27 cellular contexts compared by ENCODE assay signal in genomic region chr5:2666081-2666480, GRCh38.
"Had no signal": no experiment of that assay in that cellular context is flagged by ENCODE, and none has a peak within 500 bp of the region (broad histone marks: within the 10 kb centered on the region; RNA-seq: fewer than 3 reads in every experiment).

No MANE protein-coding gene starts in this region.

- H3K27ac Mint-ChIP-seq: activated CD4-positive, alpha-beta memory T cell treated with anti-CD3 and anti-CD28 coated beads for 36 hours; activated CD4-positive, alpha-beta T cell treated with anti-CD3 and anti-CD28 coated beads, Interleukin-2, amount 10 ng/mL, durations not matched to agents 24 days and 14 days; activated naive CD4-positive, alpha-beta T cell treated with anti-CD3 and anti-CD28 coated beads, Interleukin-2, amount 10 ng/mL, durations not matched to agents 7 days and 5 days; activated T-helper 1 cell treated with anti-CD3 and anti-CD28 coated beads, Interleukin-12 subunit alpha, Interleukin-12 subunit beta, Interleukin-2, Interleukin-4 antibody, amounts not matched to agents 30 ng/mL and 10 ng/mL and 1 ng/mL, durations not matched to agents 14 hours and 24 hours and 36 hours; natural killer cell; progenitor cell of endocrine pancreas had no signal

- H3K4me3 Mint-ChIP-seq: activated CD4-positive, alpha-beta memory T cell treated with anti-CD3 and anti-CD28 coated beads for 36 hours; activated CD4-positive, alpha-beta T cell treated with anti-CD3 and anti-CD28 coated beads, Interleukin-2, amount 10 ng/mL, durations not matched to agents 24 days and 14 days; activated naive CD4-positive, alpha-beta T cell treated with anti-CD3 and anti-CD28 coated beads, Interleukin-2, amount 10 ng/mL, durations not matched to agents 7 days and 5 days; activated T-helper 1 cell treated with anti-CD3 and anti-CD28 coated beads, Interleukin-12 subunit alpha, Interleukin-12 subunit beta, Interleukin-2, Interleukin-4 antibody, amounts not matched to agents 30 ng/mL and 10 ng/mL and 1 ng/mL, durations not matched to agents 14 hours and 24 hours and 36 hours; natural killer cell had no signal

- ATAC-seq: left lung; lower lobe of right lung; natural killer cell; right lobe of liver; stimulated activated naive CD8-positive, alpha-beta T cell treated with anti-CD3 and anti-CD28 coated beads, Interleukin-15, Interleukin-2, amounts not matched to agents 100 U/mL and 50 U/mL, for 24 hours had no signal

- H3K9me3 Mint-ChIP-seq: activated CD4-positive, alpha-beta memory T cell treated with anti-CD3 and anti-CD28 coated beads for 36 hours; activated CD4-positive, alpha-beta T cell treated with anti-CD3 and anti-CD28 coated beads, Interleukin-2, amount 10 ng/mL, durations not matched to agents 24 days and 14 days; activated T-helper 1 cell treated with anti-CD3 and anti-CD28 coated beads, Interleukin-12 subunit alpha, Interleukin-12 subunit beta, Interleukin-2, Interleukin-4 antibody, amounts not matched to agents 30 ng/mL and 10 ng/mL and 1 ng/mL, durations not matched to agents 14 hours and 24 hours and 36 hours; natural killer cell had no signal

- H3K27ac ChIP-seq: epithelial cell of prostate, esophagus squamous epithelium, left lung, lower lobe of right lung, ovary, right lobe of liver, thoracic aorta, WERI-Rb-1 had no signal

- H3K4me1 Mint-ChIP-seq: activated CD4-positive, alpha-beta T cell treated with anti-CD3 and anti-CD28 coated beads, Interleukin-2, amount 10 ng/mL, durations not matched to agents 24 days and 14 days; activated naive CD4-positive, alpha-beta T cell treated with anti-CD3 and anti-CD28 coated beads, Interleukin-2, amount 10 ng/mL, durations not matched to agents 7 days and 5 days; natural killer cell had no signal

- H3K27me3 Mint-ChIP-seq: activated CD4-positive, alpha-beta memory T cell treated with anti-CD3 and anti-CD28 coated beads for 36 hours; activated CD4-positive, alpha-beta T cell treated with anti-CD3 and anti-CD28 coated beads, Interleukin-2, amount 10 ng/mL, durations not matched to agents 24 days and 14 days; activated naive CD4-positive, alpha-beta T cell treated with anti-CD3 and anti-CD28 coated beads, Interleukin-2, amount 10 ng/mL, durations not matched to agents 7 days and 5 days had no signal

- H3K27me3 ChIP-seq: left lung, ovary, right lobe of liver had no signal

- H3K36me3 ChIP-seq: esophagus squamous epithelium, left lung, lower lobe of right lung, ovary, right lobe of liver, thoracic aorta, WERI-Rb-1 had no signal

- H3K36me3 Mint-ChIP-seq: activated CD4-positive, alpha-beta memory T cell treated with anti-CD3 and anti-CD28 coated beads for 36 hours; activated naive CD4-positive, alpha-beta T cell treated with anti-CD3 and anti-CD28 coated beads, Interleukin-2, amount 10 ng/mL, durations not matched to agents 7 days and 5 days; natural killer cell had no signal

- H3K4me1 ChIP-seq: esophagus squamous epithelium, left lung, lower lobe of right lung, right lobe of liver had no signal

- H3K9me3 ChIP-seq: esophagus squamous epithelium, left lung, lower lobe of right lung, ovary, right lobe of liver, thoracic aorta had no signal

- DNase-seq: activated CD4-positive, alpha-beta memory T cell treated with anti-CD3 and anti-CD28 coated beads for 36 hours; activated CD4-positive, alpha-beta T cell treated with anti-CD3 and anti-CD28 coated beads, Interleukin-2, amount 10 ng/mL, durations not matched to agents 24 days and 14 days; activated CD4-positive, CD25-positive, alpha-beta regulatory T cell treated with anti-CD3 and anti-CD28 coated beads, Interleukin-2, amount 50 U/mL, for 72 hours; activated CD8-positive, alpha-beta memory T cell treated with anti-CD3 and anti-CD28 coated beads, Interleukin-2, amount 50 U/mL, for 4 hours; activated effector memory CD4-positive, alpha-beta T cell treated with anti-CD3 and anti-CD28 coated beads, Interleukin-2, amount 50 U/mL, for 16 hours; activated naive CD4-positive, alpha-beta T cell treated with anti-CD3 and anti-CD28 coated beads, Interleukin-2, amount 10 ng/mL, durations not matched to agents 7 days and 5 days; activated T-cell treated with anti-CD3 and anti-CD28 coated beads, Interleukin-2, amount 50 U/mL, for 1 hour; amniotic stem cell; caudate nucleus; esophagus squamous epithelium; foreskin melanocyte; kidney glomerular epithelial cell; lower lobe of right lung; mesendoderm; natural killer cell; ovary; right lobe of liver; stimulated activated CD4-positive, alpha-beta T cell treated with anti-CD3 and anti-CD28 coated beads, Interleukin-2, amount 100 ng/mL, for 48 hours; stimulated activated naive CD8-positive, alpha-beta T cell treated with anti-CD3 and anti-CD28 coated beads, Interleukin-15, Interleukin-2, amounts not matched to agents 100 U/mL and 50 U/mL, for 24 hours; T-helper 9 cell; trophoblast cell; WERI-Rb-1 had no signal

- H3K4me3 ChIP-seq: esophagus squamous epithelium, left lung, lower lobe of right lung, ovary, right lobe of liver, thoracic aorta had no signal
